25 cellular contexts compared by ENCODE assay signal in genomic region chr4:2688697-2689096, GRCh38.
A peak's percentile ranks its signal among the peaks of the same experiment; 100 is the strongest.
DNase-seq lines count a peak whose midpoint lies in the region; ATAC-seq and TF ChIP-seq lines count a peak whose summit lies in the region.
"Had no signal": no experiment of that assay in that cellular context is flagged by ENCODE, and none has a peak within 500 bp of the region (broad histone marks: within the 10 kb centered on the region; RNA-seq: fewer than 3 reads in every experiment).

No MANE protein-coding gene starts in this region.

- peak overlapping the region; percentile 27 to 86 for H3K27ac Mint-ChIP-seq in effector memory CD8-positive, alpha-beta T cell
- peak overlapping the region; percentile 29 for H3K27ac Mint-ChIP-seq in progenitor cell of endocrine pancreas
- H3K27ac Mint-ChIP-seq: activated CD4-positive, alpha-beta T cell treated with anti-CD3 and anti-CD28 coated beads for 36 hours had no signal

- H3K27ac ChIP-seq in HEK293 (ENCODE audit: extremely low read depth, low read depth, low read length): no peak overlapping the region
- H3K27ac ChIP-seq: epithelial cell of prostate, HL-60, pancreas, SJCRH30, thoracic aorta, uterus had no signal

- ATAC-seq in effector memory CD8-positive, alpha-beta T cell (replicated peaks): no peak
- ATAC-seq: activated CD4-positive, alpha-beta T cell treated with anti-CD3 and anti-CD28 coated beads for 36 hours; activated naive CD8-positive, alpha-beta T cell treated with anti-CD3 and anti-CD28 coated beads, Interleukin-2, amount 50 U/mL, for 24 hours; left ventricle myocardium superior; naive thymus-derived CD8-positive, alpha-beta T cell; pancreas; right cardiac atrium had no signal

- H3K36me3 Mint-ChIP-seq in effector memory CD8-positive, alpha-beta T cell (ENCODE audit: insufficient read depth): peaks cover 46% of the 10 kb centered on the region
- peaks cover 19% of the 10 kb centered on the region for H3K36me3 Mint-ChIP-seq in progenitor cell of endocrine pancreas (ENCODE audit: insufficient read depth)

- POLR2A ChIA-PET in HEK293 (lab: Yijun Ruan, JAX): no interaction called here

- H3K9me3 ChIP-seq in HEK293 (ENCODE audit: control insufficient read depth, insufficient read depth, low read depth, low read length): no peaks in the 10 kb centered on the region
- H3K9me3 ChIP-seq: pancreas, SJCRH30, spleen, thoracic aorta, uterus had no signal

- CTCF ChIA-PET in HEK293 (lab: Yijun Ruan, JAX): interaction anchor here (0.7 kb wide), 1 partner anchor 469 kb away, joined by 5 read pairs; no protein-coding TSS in a partner anchor

- H3K9me3 Mint-ChIP-seq in effector memory CD8-positive, alpha-beta T cell: no peaks in the 10 kb centered on the region
- no peaks in the 10 kb centered on the region for H3K9me3 Mint-ChIP-seq in progenitor cell of endocrine pancreas (ENCODE audit: low read depth)
- H3K9me3 Mint-ChIP-seq: activated naive CD8-positive, alpha-beta T cell treated with anti-CD3 and anti-CD28 coated beads, Interleukin-2, amount 50 U/mL, for 24 hours; naive thymus-derived CD8-positive, alpha-beta T cell had no signal

- no peak overlapping the region for H3K4me3 ChIP-seq in HEK293 (ENCODE audit: low read depth, low read length)
- H3K4me3 ChIP-seq: pancreas, SJCRH30, spleen, thoracic aorta, uterus had no signal

- H3K4me1 Mint-ChIP-seq in effector memory CD8-positive, alpha-beta T cell (ENCODE audit: low read depth in 2 of 2): peaks cover 14 to 18% of the 10 kb centered on the region in 2 donors
- peaks cover 1% of the 10 kb centered on the region for H3K4me1 Mint-ChIP-seq in progenitor cell of endocrine pancreas (ENCODE audit: low read depth)

- no peaks in the 10 kb centered on the region for H3K4me1 ChIP-seq in HEK293 (ENCODE audit: control insufficient read depth, insufficient read depth, low read length)
- H3K4me1 ChIP-seq: pancreas, SJCRH30, uterus had no signal

- no peak overlapping the region for H3K4me3 Mint-ChIP-seq in effector memory CD8-positive, alpha-beta T cell
- H3K4me3 Mint-ChIP-seq in progenitor cell of endocrine pancreas (ENCODE audit: low read depth): no peak overlapping the region
- H3K4me3 Mint-ChIP-seq: activated CD4-positive, alpha-beta T cell treated with anti-CD3 and anti-CD28 coated beads for 36 hours; activated naive CD8-positive, alpha-beta T cell treated with anti-CD3 and anti-CD28 coated beads, Interleukin-2, amount 50 U/mL, for 24 hours; naive thymus-derived CD8-positive, alpha-beta T cell had no signal

- H3K36me3 ChIP-seq in HEK293 (ENCODE audit: control insufficient read depth in 2 of 2, insufficient read depth in 1 of 2, low read length in 2 of 2): peaks cover 0 to 94% of the 10 kb centered on the region in 2 experiments; a peak in 2 of 3 replicates
- H3K36me3 ChIP-seq: uterus had no signal

- TF ChIP-seq CTCF in HEK293 (tag by site-specific recombination; IDR thresholded peaks at IDR 0.05) (no peak), progenitor cell of endocrine pancreas (IDR thresholded peaks at IDR 0.05; ENCODE audit: unreplicated experiment) (no peak)

- DNase-seq in NCI-H69 (lab: John Stamatoyannopoulos, UW): peak; percentile 60
- DNase-seq in effector memory CD8-positive, alpha-beta T cell: no peak
- no peak for DNase-seq in progenitor cell of endocrine pancreas (ENCODE audit: low spot score, unreplicated experiment)
- no peak for DNase-seq in cerebellar cortex (ENCODE audit: low spot score)
- no peak for DNase-seq in hypothalamus (lab: John Stamatoyannopoulos, UW)
- DNase-seq in NCI-H1694 treated with DMSO at 0.1 percent for 48 hours (lab: John Stamatoyannopoulos, UW): no peak
- DNase-seq: activated CD4-positive, alpha-beta T cell treated with anti-CD3 and anti-CD28 coated beads for 36 hours; activated CD8-positive, alpha-beta memory T cell treated with anti-CD3 and anti-CD28 coated beads for 24 hours; activated naive CD8-positive, alpha-beta T cell treated with anti-CD3 and anti-CD28 coated beads, Interleukin-2, amount 50 U/mL, for 24 hours; left ventricle myocardium superior; midbrain; naive thymus-derived CD8-positive, alpha-beta T cell; NCI-H1048; NCI-H187 treated with DMSO at 0.1 percent for 48 hours; NCI-H748 treated with DMSO at 0.1 percent for 48 hours; pancreas; right cardiac atrium; SJCRH30; spleen; stimulated activated CD4-positive, alpha-beta T cell treated with anti-CD3 and anti-CD28 coated beads, Interleukin-4, amount 100 ng/mL, for 1 hour; uterus had no signal

- H3K27me3 Mint-ChIP-seq in effector memory CD8-positive, alpha-beta T cell: no peaks in the 10 kb centered on the region
- no peaks in the 10 kb centered on the region for H3K27me3 Mint-ChIP-seq in progenitor cell of endocrine pancreas
- H3K27me3 Mint-ChIP-seq: activated CD4-positive, alpha-beta T cell treated with anti-CD3 and anti-CD28 coated beads for 36 hours; activated naive CD8-positive, alpha-beta T cell treated with anti-CD3 and anti-CD28 coated beads, Interleukin-2, amount 50 U/mL, for 24 hours; naive thymus-derived CD8-positive, alpha-beta T cell had no signal

TF ChIP-seq in HEK293, 187 proteins besides CTCF, POLR2A, EP300 and RAD21:
- TF ChIP-seq PRDM10 (tag by site-specific recombination; IDR thresholded peaks at IDR 0.05): peak; percentile 54; the same call in 1 of the 2 replicates
- no peak for TF ChIP-seq ZNF518A (tag by site-specific recombination; conservative IDR thresholded peaks at IDR 0.05; ENCODE audit: low read depth)
